ENCODE assay signal across 1 cellular context in genomic region chr4:31692407-31692940, GRCh38.
TF ChIP-seq lines count a peak whose summit lies in the region.

No MANE protein-coding gene starts in this region.

TF ChIP-seq in IMR-90, 13 proteins besides CTCF, POLR2A, EP300 and RAD21:
- no peak for TF ChIP-seq MAFK (IDR thresholded peaks at IDR 0.05; ENCODE audit: low read depth, low read length)
- TF ChIP-seq MAZ (IDR thresholded peaks at IDR 0.05; ENCODE audit: borderline replicate concordance, low read depth, low read length) = no peak
- no peak for TF ChIP-seq BHLHE40 (IDR thresholded peaks at IDR 0.05; ENCODE audit: low read depth, low read length)
- TF ChIP-seq CEBPB (IDR thresholded peaks at IDR 0.05; ENCODE audit: low read depth, low read length) = no peak
- TF ChIP-seq RCOR1 (IDR thresholded peaks at IDR 0.05; ENCODE audit: insufficient replicate concordance, low read length) = no peak
